In the genomic region with DNA sequence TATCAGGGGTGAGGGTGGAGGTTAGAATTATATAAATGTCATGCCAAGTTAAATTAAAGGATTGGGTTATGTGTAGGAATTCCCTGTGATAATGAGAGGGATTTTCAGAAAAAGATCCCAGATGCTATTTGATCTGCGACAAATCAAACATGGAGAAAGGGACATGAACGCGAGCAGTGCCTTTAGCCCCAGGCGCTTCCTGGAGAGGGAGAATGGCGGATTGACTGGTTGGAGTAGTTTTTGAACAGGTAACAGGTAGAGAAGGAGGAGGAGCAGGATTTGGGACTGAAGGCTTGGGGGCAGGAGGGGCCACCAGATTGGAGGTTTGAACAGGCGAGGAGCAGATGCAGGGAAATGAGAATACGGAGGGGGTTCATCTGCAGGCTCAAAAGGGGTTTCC, we compare ENCODE assay signal across 24 cellular contexts.
"Had no signal": no experiment of that assay in that cellular context is flagged by ENCODE, and none has a peak within 500 bp of the region (broad histone marks: within the 10 kb centered on the region; RNA-seq: fewer than 3 reads in every experiment).

No MANE protein-coding gene starts in this region.

- H3K9me3 Mint-ChIP-seq: immature natural killer cell; naive thymus-derived CD8-positive, alpha-beta T cell; stimulated activated naive CD8-positive, alpha-beta T cell treated with anti-CD3 and anti-CD28 coated beads, Interleukin-15, Interleukin-2, amounts not matched to agents 100 ng/mL and 50 ng/mL, for 24 hours had no signal

- H3K27me3 ChIP-seq: spleen, tibial nerve, upper lobe of right lung, uterus had no signal

- DNase-seq: dermis blood vessel endothelial cell; effector memory CD4-positive, alpha-beta T cell; hypothalamus; immature natural killer cell; islet precursor cell; kidney glomerular epithelial cell; left colon; left ventricle myocardium superior; lower lobe of right lung; naive thymus-derived CD8-positive, alpha-beta T cell; nephron progenitor cell; nucleus accumbens; spleen; stimulated activated CD4-positive, alpha-beta T cell treated with anti-CD3 and anti-CD28 coated beads, Interleukin-4, amount 100 ng/mL, for 4 hours; stimulated activated naive B cell treated with anti-CD40 and anti-IgM and Interleukin-4, amounts not matched to agents 10 μg/mL and 1 μg/mL and 100 μg/mL, for 72 hours; upper lobe of right lung; uterus had no signal

- ATAC-seq: left colon; left ventricle myocardium superior; lower lobe of right lung; naive thymus-derived CD8-positive, alpha-beta T cell; right cardiac atrium; stimulated activated naive B cell treated with anti-CD40 and anti-IgM and Interleukin-4, amounts not matched to agents 10 μg/mL and 1 μg/mL and 100 μg/mL, for 72 hours; upper lobe of right lung had no signal

- H3K4me1 Mint-ChIP-seq: immature natural killer cell, nephron progenitor cell had no signal

- H3K27ac ChIP-seq: coronary artery, lower lobe of right lung, prostate gland, skin epidermis, spleen, thoracic aorta, tibial nerve, upper lobe of right lung, uterus had no signal

- H3K9me3 ChIP-seq: lower lobe of right lung, prostate gland, spleen, thoracic aorta, tibial nerve, upper lobe of right lung had no signal

- H3K4me3 Mint-ChIP-seq: immature natural killer cell; naive thymus-derived CD8-positive, alpha-beta T cell; nephron progenitor cell; stimulated activated naive B cell treated with anti-CD40 and anti-IgM and Interleukin-4, amounts not matched to agents 10 μg/mL and 1 μg/mL and 100 μg/mL, for 72 hours; stimulated activated naive CD8-positive, alpha-beta T cell treated with anti-CD3 and anti-CD28 coated beads, Interleukin-15, Interleukin-2, amounts not matched to agents 100 ng/mL and 50 ng/mL, for 24 hours had no signal

- H3K36me3 ChIP-seq: prostate gland, upper lobe of right lung, uterus had no signal

- H3K27me3 Mint-ChIP-seq: naive thymus-derived CD8-positive, alpha-beta T cell; stimulated activated naive B cell treated with anti-CD40 and anti-IgM and Interleukin-4, amounts not matched to agents 10 μg/mL and 1 μg/mL and 100 μg/mL, for 72 hours; stimulated activated naive CD8-positive, alpha-beta T cell treated with anti-CD3 and anti-CD28 coated beads, Interleukin-15, Interleukin-2, amounts not matched to agents 100 ng/mL and 50 ng/mL, for 24 hours had no signal

- H3K4me3 ChIP-seq: coronary artery, lower lobe of right lung, prostate gland, skin epidermis, spleen, thoracic aorta, tibial nerve, upper lobe of right lung, uterus had no signal

- H3K4me1 ChIP-seq: lower lobe of right lung, prostate gland, spleen, tibial nerve, upper lobe of right lung, uterus had no signal

- H3K27ac Mint-ChIP-seq: immature natural killer cell; naive thymus-derived CD8-positive, alpha-beta T cell; nephron progenitor cell; stimulated activated naive B cell treated with anti-CD40 and anti-IgM and Interleukin-4, amounts not matched to agents 10 μg/mL and 1 μg/mL and 100 μg/mL, for 72 hours; stimulated activated naive CD8-positive, alpha-beta T cell treated with anti-CD3 and anti-CD28 coated beads, Interleukin-15, Interleukin-2, amounts not matched to agents 100 ng/mL and 50 ng/mL, for 24 hours had no signal
